34 cellular contexts compared by ENCODE assay signal in genomic region chr2:37862620-37863019, GRCh38.
"Had no signal": no experiment of that assay in that cellular context is flagged by ENCODE, and none has a peak within 500 bp of the region (broad histone marks: within the 10 kb centered on the region; RNA-seq: fewer than 3 reads in every experiment).

No MANE protein-coding gene starts in this region.

- H3K27me3 ChIP-seq: adrenal gland, body of pancreas, breast epithelium had no signal

- H3K36me3 ChIP-seq: adrenal gland, brain microvascular endothelial cell, breast epithelium had no signal

- H3K9me3 ChIP-seq: adrenal gland had no signal

- H3K27ac ChIP-seq: adrenal gland, body of pancreas, brain microvascular endothelial cell, breast epithelium, VCaP had no signal

- DNase-seq: activated B cell treated with CpG ODN at 0.5 μM for 24 hours; activated CD4-positive, alpha-beta memory T cell treated with anti-CD3 and anti-CD28 coated beads for 36 hours; activated CD4-positive, alpha-beta T cell treated with anti-CD3 and anti-CD28 coated beads for 4 hours; activated CD4-positive, alpha-beta T cell treated with anti-CD3 and anti-CD28 coated beads, Interleukin-2, amount 10 ng/mL, durations not matched to agents 24 days and 14 days; activated CD4-positive, alpha-beta T cell treated with anti-CD3 and anti-CD28 coated beads, Interleukin-2, amount 50 U/mL, for 1 hour; activated CD4-positive, alpha-beta T cell treated with anti-CD3 and anti-CD28 coated beads, Interleukin-2, amount 50 U/mL, for 4 hours; activated CD4-positive, CD25-positive, alpha-beta regulatory T cell treated with anti-CD3 and anti-CD28 coated beads, Interleukin-2, amount 50 U/mL, for 72 hours; activated CD8-positive, alpha-beta memory T cell treated with anti-CD3 and anti-CD28 coated beads, Interleukin-2, amount 50 U/mL, for 4 hours; activated CD8-positive, alpha-beta T cell treated with anti-CD3 and anti-CD28 coated beads for 36 hours; activated effector memory CD4-positive, alpha-beta T cell treated with anti-CD3 and anti-CD28 coated beads, Interleukin-2, amount 50 U/mL, for 16 hours; activated gamma-delta T cell treated with Interleukin-2 at 50 U/mL for 16 hours; activated naive CD4-positive, alpha-beta T cell; activated naive CD4-positive, alpha-beta T cell treated with anti-CD3 and anti-CD28 coated beads for 36 hours; activated naive CD4-positive, alpha-beta T cell treated with anti-CD3 and anti-CD28 coated beads, Interleukin-2, amount 50 U/mL, for 16 hours; activated naive CD8-positive, alpha-beta T cell treated with anti-CD3 and anti-CD28 coated beads for 36 hours; activated T-cell treated with anti-CD3 and anti-CD28 coated beads for 4 hours; activated T-cell treated with anti-CD3 and anti-CD28 coated beads, Interleukin-2, amount 50 U/mL, for 1 hour; activated T-cell treated with anti-CD3 and anti-CD28 coated beads, Interleukin-2, amount 50 U/mL, for 4 hours; activated T-cell treated with anti-CD3 and anti-CD28 coated beads, Interleukin-2, amount 50 U/mL, for 72 hours; adrenal gland; amniotic stem cell; aorta; body of pancreas; brain microvascular endothelial cell; central memory CD4-positive, alpha-beta T cell; T-helper 1 cell; T-helper 2 cell; T-helper 9 cell had no signal

- ATAC-seq: activated CD8-positive, alpha-beta T cell treated with anti-CD3 and anti-CD28 coated beads for 36 hours; activated naive CD4-positive, alpha-beta T cell treated with anti-CD3 and anti-CD28 coated beads, Interleukin-2, amount 50 U/mL, for 72 hours; activated T-cell treated with anti-CD3 and anti-CD28 coated beads, Interleukin-2, amount 50 U/mL, for 4 hours; activated T-cell treated with anti-CD3 and anti-CD28 coated beads, Interleukin-2, amount 50 U/mL, for 72 hours; activated T-helper 17 cell treated with anti-CD3 and anti-CD28 coated beads, Interleukin-2, amount 50 U/mL, for 72 hours; body of pancreas had no signal

- H3K4me3 ChIP-seq: adrenal gland, body of pancreas, breast epithelium had no signal

- FAIRE-seq: astrocyte, TTC549 had no signal
